14 cellular contexts compared by ENCODE assay signal in genomic region chr6:44079672-44080071, GRCh38.
"Had no signal": no experiment of that assay in that cellular context is flagged by ENCODE, and none has a peak within 500 bp of the region (broad histone marks: within the 10 kb centered on the region; RNA-seq: fewer than 3 reads in every experiment).

No MANE protein-coding gene starts in this region.

- H3K4me2 ChIP-seq: hepatocyte had no signal

- H3K9me3 ChIP-seq: ascending aorta, gastroesophageal sphincter, thoracic aorta had no signal

- H3K9ac ChIP-seq: parathyroid adenoma had no signal

- H3K36me3 ChIP-seq: ascending aorta, brain microvascular endothelial cell, gastroesophageal sphincter, thoracic aorta had no signal

- H3K4me3 ChIP-seq: ascending aorta, coronary artery, dorsolateral prefrontal cortex, gastroesophageal sphincter, hepatocyte, thoracic aorta had no signal

- H2AFZ ChIP-seq: hepatocyte, parathyroid adenoma had no signal

- FAIRE-seq: TTC549, urothelium cell line had no signal

- DNase-seq: activated gamma-delta T cell, brain microvascular endothelial cell, erythroblast, occipital lobe had no signal

- H3K79me2 ChIP-seq: hepatocyte, parathyroid adenoma had no signal

- H3K27me3 ChIP-seq: ascending aorta, brain microvascular endothelial cell, dorsolateral prefrontal cortex, gastroesophageal sphincter, hepatocyte had no signal

- H3K4me1 ChIP-seq: parathyroid adenoma had no signal

- H3K27ac ChIP-seq: ascending aorta, brain microvascular endothelial cell, coronary artery, gastroesophageal sphincter, hepatocyte, parathyroid adenoma, thoracic aorta, VCaP had no signal
